Comparison of ENCODE assay signal across 1 cellular context in genomic region chr9:137244486-137245449, GRCh38.
TF ChIP-seq lines count a peak whose summit lies in the region.

No MANE protein-coding gene starts in this region.

TF ChIP-seq in H1, 55 proteins besides CTCF, POLR2A, EP300 and RAD21:
- TF ChIP-seq JUN (IDR thresholded peaks at IDR 0.05; ENCODE audit: low read depth, low read length) (no peak), SRF (IDR thresholded peaks at IDR 0.05; ENCODE audit: low read depth, low read length) (no peak), HDAC6 (IDR thresholded peaks at IDR 0.05; ENCODE audit: low read depth, low read length) (no peak), TAF1 (IDR thresholded peaks at IDR 0.05; ENCODE audit: low read depth, low read length) (no peak), GTF2F1 (IDR thresholded peaks at IDR 0.05; ENCODE audit: borderline replicate concordance, low read depth, low read length) (no peak), RNF2 (IDR thresholded peaks at IDR 0.05; ENCODE audit: borderline replicate concordance, low read depth, low read length, missing control alignments, poor library complexity, severe bottlenecking) (no peak), ZNF274 (IDR thresholded peaks at IDR 0.05; ENCODE audit: borderline replicate concordance, extremely low read depth, low read length) (no peak), NANOG (IDR thresholded peaks at IDR 0.05; ENCODE audit: insufficient read depth, low read depth, low read length, poor library complexity, severe bottlenecking) (no peak)
